ENCODE assay signal across 12 cellular contexts in genomic region chr5:79536193-79536906, GRCh38.
"Had no signal": no experiment of that assay in that cellular context is flagged by ENCODE, and none has a peak within 500 bp of the region (broad histone marks: within the 10 kb centered on the region; RNA-seq: fewer than 3 reads in every experiment).

No MANE protein-coding gene starts in this region.

- DNase-seq: activated CD4-positive, alpha-beta T cell treated with anti-CD3 and anti-CD28 coated beads for 48 hours; activated CD8-positive, alpha-beta memory T cell treated with anti-CD3 and anti-CD28 coated beads, Interleukin-2, amount 50 U/mL, for 4 hours; activated CD8-positive, alpha-beta T cell treated with anti-CD3 and anti-CD28 coated beads for 36 hours; activated effector memory CD4-positive, alpha-beta T cell treated with anti-CD3 and anti-CD28 coated beads, Interleukin-2, amount 50 U/mL, for 16 hours; activated T-cell treated with anti-CD3 and anti-CD28 coated beads, Interleukin-2, amount 50 U/mL, for 48 hours; amniotic stem cell; dorsolateral prefrontal cortex; islet precursor cell; midbrain had no signal

- H3K27me3 ChIP-seq: dorsolateral prefrontal cortex, hepatocyte had no signal

- ATAC-seq: activated CD8-positive, alpha-beta T cell treated with anti-CD3 and anti-CD28 coated beads for 36 hours; stimulated activated effector memory CD8-positive, alpha-beta T cell treated with anti-CD3 and anti-CD28 coated beads, Interleukin-12 subunit alpha, Interleukin-12 subunit beta, amount 100 ng/mL, for 72 hours; WTC11 had no signal

- H3K27ac ChIP-seq: dorsolateral prefrontal cortex, hepatocyte had no signal

- H3K4me3 ChIP-seq: dorsolateral prefrontal cortex, hepatocyte had no signal
